25 cellular contexts compared by ENCODE assay signal in the genomic region with DNA sequence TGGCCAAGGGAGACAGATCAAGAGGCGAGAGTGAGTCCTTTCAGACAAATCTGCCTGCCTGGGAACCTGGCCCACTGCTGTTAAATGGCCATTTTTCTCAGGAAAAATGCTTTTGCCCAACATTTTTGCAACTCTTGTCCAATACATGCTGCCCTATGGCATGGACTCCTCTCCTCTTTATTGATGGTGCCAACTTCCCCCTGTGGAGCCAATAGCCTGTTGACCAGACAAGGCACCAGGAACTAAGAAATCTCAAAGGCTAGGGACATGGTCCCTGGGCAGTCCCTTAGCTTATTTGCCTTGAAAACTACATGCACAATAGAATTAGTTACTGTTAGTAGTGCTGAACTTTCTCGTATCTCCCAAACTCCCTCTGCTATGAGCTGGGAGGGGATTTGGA.
"Had no signal": no experiment of that assay in that cellular context is flagged by ENCODE, and none has a peak within 500 bp of the region (broad histone marks: within the 10 kb centered on the region; RNA-seq: fewer than 3 reads in every experiment).

No MANE protein-coding gene starts in this region.

- H3K9me3 ChIP-seq: colonic mucosa had no signal

- H3K4me1 Mint-ChIP-seq: endodermal cell had no signal

- DNase-seq: colonic mucosa; cortex of kidney; dermis blood vessel endothelial cell; dorsolateral prefrontal cortex; effector CD4-positive, alpha-beta T cell; effector CD8-positive, alpha-beta T cell; effector memory CD4-positive, alpha-beta T cell; effector memory CD8-positive, alpha-beta T cell; endodermal cell; erythroblast; esophagus squamous epithelium; foreskin fibroblast; foreskin keratinocyte; foreskin melanocyte; gastrocnemius medialis; glutamatergic neuron; head of caudate nucleus; heart left ventricle; heart right ventricle had no signal

- H3K27ac ChIP-seq: colonic mucosa, coronary artery, dorsolateral prefrontal cortex, epithelial cell of prostate, esophagus muscularis mucosa, esophagus squamous epithelium, foreskin keratinocyte, gastrocnemius medialis, gastroesophageal sphincter, heart left ventricle, heart right ventricle had no signal

- H3K27me3 Mint-ChIP-seq: dendritic cell treated with granulocyte-macrophage colony-stimulating factor and Interleukin-4, amounts not matched to agents 40 ng/mL and 50 ng/mL, for 4 days; effector memory CD8-positive, alpha-beta T cell had no signal

- H3K36me3 ChIP-seq: colonic mucosa had no signal

- H3K27ac Mint-ChIP-seq: dendritic cell treated with granulocyte-macrophage colony-stimulating factor and Interleukin-4, amounts not matched to agents 40 ng/mL and 50 ng/mL, for 4 days; effector memory CD8-positive, alpha-beta T cell; endodermal cell had no signal

- H3K27me3 ChIP-seq: colonic mucosa, dorsolateral prefrontal cortex, esophagus muscularis mucosa, esophagus squamous epithelium, foreskin keratinocyte, gastrocnemius medialis, gastroesophageal sphincter, heart left ventricle, heart right ventricle had no signal

- H3K4me3 Mint-ChIP-seq: dendritic cell treated with granulocyte-macrophage colony-stimulating factor and Interleukin-4, amounts not matched to agents 40 ng/mL and 50 ng/mL, for 4 days; effector memory CD8-positive, alpha-beta T cell; endodermal cell had no signal

- ATAC-seq: effector memory CD8-positive, alpha-beta T cell; esophagus mucosa; foreskin keratinocyte; gastrocnemius medialis; gastroesophageal sphincter; heart left ventricle; heart right ventricle had no signal

- H3K4me1 ChIP-seq: colonic mucosa, esophagus muscularis mucosa, esophagus squamous epithelium, foreskin keratinocyte, gastrocnemius medialis, gastroesophageal sphincter, heart left ventricle, heart right ventricle had no signal

- H3K4me3 ChIP-seq: colonic mucosa, coronary artery, dorsolateral prefrontal cortex, esophagus muscularis mucosa, esophagus squamous epithelium, gastrocnemius medialis, gastroesophageal sphincter, heart left ventricle, heart right ventricle had no signal
